19 cellular contexts compared by ENCODE assay signal in genomic region chr19:2587001-2587719, GRCh38.
DNase-seq lines count a peak whose midpoint lies in the region; ATAC-seq, FAIRE-seq and TF ChIP-seq lines count a peak whose summit lies in the region.
"Had no signal": no experiment of that assay in that cellular context is flagged by ENCODE, and none has a peak within 500 bp of the region (broad histone marks: within the 10 kb centered on the region; RNA-seq: fewer than 3 reads in every experiment).

No MANE protein-coding gene starts in this region.

- no peak for ATAC-seq in activated CD4-positive, alpha-beta T cell treated with anti-CD3 and anti-CD28 coated beads for 36 hours
- ATAC-seq in heart right ventricle (peak in 1 of 8 donors; percentile 39), pancreas (peak in 1 of 4 donors; percentile 5)

- H3K27me3 Mint-ChIP-seq in activated CD4-positive, alpha-beta T cell treated with anti-CD3 and anti-CD28 coated beads for 36 hours: peaks cover 4% of the 10 kb centered on the region
- H3K27me3 Mint-ChIP-seq in CD4-positive, alpha-beta memory T cell: peaks cover 1 to 8% of the 10 kb centered on the region in 2 donors

- no peaks in the 10 kb centered on the region for H3K4me1 Mint-ChIP-seq in activated CD4-positive, alpha-beta T cell treated with anti-CD3 and anti-CD28 coated beads for 36 hours
- no peaks in the 10 kb centered on the region for H3K4me1 Mint-ChIP-seq in CD4-positive, alpha-beta memory T cell
- H3K4me1 Mint-ChIP-seq: activated CD4-positive, alpha-beta memory T cell treated with anti-CD3 and anti-CD28 coated beads, Interleukin-2, amount 10 ng/mL, durations not matched to agents 7 days and 5 days had no signal

- no peak for FAIRE-seq in pancreas (lab: Jason Lieb, UNC)

- H3K9me3 ChIP-seq in heart right ventricle: peaks cover 0 to 17% (median 6%) of the 10 kb centered on the region in 11 donors
- H3K9me3 ChIP-seq in pancreas: no peaks in the 10 kb centered on the region
- peaks cover 0 to 8% of the 10 kb centered on the region in 2 donors for H3K9me3 ChIP-seq in uterus
- H3K9me3 ChIP-seq in CD4-positive, alpha-beta memory T cell (ENCODE audit: control insufficient read depth in 1 of 2, low read length in 2 of 2): no peaks in the 10 kb centered on the region
- H3K9me3 ChIP-seq: colonic mucosa had no signal

- H3K27me3 ChIP-seq in heart right ventricle (no peaks in the 10 kb centered on the region), pancreas (no peaks in the 10 kb centered on the region), uterus (no peaks in the 10 kb centered on the region)
- no peaks in the 10 kb centered on the region for H3K27me3 ChIP-seq in CD4-positive, alpha-beta memory T cell (ENCODE audit: insufficient read depth, low read length)
- H3K27me3 ChIP-seq: colonic mucosa had no signal

- TF ChIP-seq CTCF in heart right ventricle (IDR thresholded peaks at IDR 0.05): no peak
- TF ChIP-seq CTCF in pancreas (IDR thresholded peaks at IDR 0.05): no peak
- TF ChIP-seq CTCF in uterus (IDR thresholded peaks at IDR 0.05): no peak

- intact Hi-C loops in activated CD4-positive, alpha-beta T cell treated with anti-CD3 and anti-CD28 coated beads for 36 hours (cut with DNase I, micrococcal nuclease): no loop called here
- intact Hi-C loops in heart right ventricle (cut with DNase I) (no loop called here), pancreas (cut with DNase I) (loop anchor here in 1 of 3 donors (10.0 kb wide), 1 partner anchor 112 kb away; the partner anchor contains the start of gene GADD45B), uterus (cut with DNase I; ENCODE audit: low total_unique reads) (no loop called here)
- intact Hi-C loops in CD4-positive, alpha-beta memory T cell (cut with micrococcal nuclease): no loop called here

- peak; percentile 1 for DNase-seq in activated CD4-positive, alpha-beta T cell treated with anti-CD3 and anti-CD28 coated beads for 1 hour
- DNase-seq in activated CD4-positive, alpha-beta T cell treated with anti-CD3 and anti-CD28 coated beads for 36 hours: no peak
- no peak for DNase-seq in heart right ventricle
- DNase-seq in pancreas: peak in 2 of 6 donors; percentile 48 to 60
- no peak for DNase-seq in uterus
- DNase-seq in stimulated activated CD4-positive, alpha-beta T cell treated with anti-CD3 and anti-CD28 coated beads, Interleukin-4, amount 100 ng/mL, for 24 hours: no peak
- no peak for DNase-seq in superior temporal gyrus (ENCODE audit: extremely low spot score)
- DNase-seq in CD4-positive, alpha-beta memory T cell: no peak
- DNase-seq: 8988T; activated CD4-positive, alpha-beta memory T cell treated with anti-CD3 and anti-CD28 coated beads, Interleukin-2, amount 10 ng/mL, durations not matched to agents 7 days and 5 days; activated naive CD4-positive, alpha-beta T cell treated with Interleukin-2 at 50 U/mL for 16 hours; colonic mucosa; DMS 273 treated with DMSO at 0.1 percent for 48 hours; NCI-H2081 treated with DMSO at 0.1 percent for 48 hours; stimulated activated CD4-positive, alpha-beta T cell treated with anti-CD3 and anti-CD28 coated beads, Interleukin-2, amount 100 ng/mL, for 48 hours had no signal

- H3K9me3 Mint-ChIP-seq in activated CD4-positive, alpha-beta T cell treated with anti-CD3 and anti-CD28 coated beads for 36 hours (ENCODE audit: low read depth): peaks cover 2% of the 10 kb centered on the region
- H3K9me3 Mint-ChIP-seq in CD4-positive, alpha-beta memory T cell: peaks cover 0 to 16% (median 4%) of the 10 kb centered on the region in 8 donors
- H3K9me3 Mint-ChIP-seq: activated CD4-positive, alpha-beta memory T cell treated with anti-CD3 and anti-CD28 coated beads, Interleukin-2, amount 10 ng/mL, durations not matched to agents 7 days and 5 days; stimulated activated naive CD8-positive, alpha-beta T cell treated with anti-CD3 and anti-CD28 coated beads, Interleukin-15, Interleukin-2, amounts not matched to agents 100 ng/mL and 50 ng/mL, for 24 hours had no signal

- no peak overlapping the region for H3K27ac Mint-ChIP-seq in activated CD4-positive, alpha-beta T cell treated with anti-CD3 and anti-CD28 coated beads for 36 hours
- peak overlapping the region in 1 of 7 donors; percentile 67 for H3K27ac Mint-ChIP-seq in CD4-positive, alpha-beta memory T cell
- H3K27ac Mint-ChIP-seq: activated CD4-positive, alpha-beta memory T cell treated with anti-CD3 and anti-CD28 coated beads, Interleukin-2, amount 10 ng/mL, durations not matched to agents 7 days and 5 days; stimulated activated naive CD8-positive, alpha-beta T cell treated with anti-CD3 and anti-CD28 coated beads, Interleukin-15, Interleukin-2, amounts not matched to agents 100 ng/mL and 50 ng/mL, for 24 hours; T-helper 1 cell treated with Interleukin-12 subunit alpha and Interleukin-12 subunit beta and Interleukin-4 antibody, amounts not matched to agents 30 μg/mL and 1 μg/mL, for 36 hours had no signal

- no peak for TF ChIP-seq POLR2A in uterus (IDR thresholded peaks at IDR 0.05)

- H3K36me3 ChIP-seq in heart right ventricle: no peaks in the 10 kb centered on the region
- H3K36me3 ChIP-seq in pancreas: no peaks in the 10 kb centered on the region
- no peaks in the 10 kb centered on the region for H3K36me3 ChIP-seq in uterus
- H3K36me3 ChIP-seq in CD4-positive, alpha-beta memory T cell (ENCODE audit: insufficient read depth, low read length): no peaks in the 10 kb centered on the region
- H3K36me3 ChIP-seq: colonic mucosa, HAP-1 had no signal

- H3K27ac ChIP-seq in heart right ventricle (peak overlapping the region; percentile 27 to 71 (median 63)), pancreas (peak overlapping the region; percentile 73 to 86 (median 84)), uterus (peak overlapping the region; percentile 56 to 67)
- H3K27ac ChIP-seq in CD4-positive, alpha-beta memory T cell (ENCODE audit: low read depth, low read length): no peak overlapping the region
- H3K27ac ChIP-seq: colonic mucosa, KMS-11 had no signal

- no peak overlapping the region for H3K4me3 Mint-ChIP-seq in activated CD4-positive, alpha-beta T cell treated with anti-CD3 and anti-CD28 coated beads for 36 hours
- peak overlapping the region in 1 of 8 donors; percentile 12 for H3K4me3 Mint-ChIP-seq in CD4-positive, alpha-beta memory T cell
- H3K4me3 Mint-ChIP-seq: activated CD4-positive, alpha-beta memory T cell treated with anti-CD3 and anti-CD28 coated beads, Interleukin-2, amount 10 ng/mL, durations not matched to agents 7 days and 5 days; stimulated activated naive CD8-positive, alpha-beta T cell treated with anti-CD3 and anti-CD28 coated beads, Interleukin-15, Interleukin-2, amounts not matched to agents 100 ng/mL and 50 ng/mL, for 24 hours; T-helper 1 cell treated with Interleukin-12 subunit alpha and Interleukin-12 subunit beta and Interleukin-4 antibody, amounts not matched to agents 30 μg/mL and 1 μg/mL, for 36 hours had no signal

- H3K4me1 ChIP-seq in heart right ventricle (peaks cover 0 to 20% (median 16%) of the 10 kb centered on the region in 9 donors), pancreas (peaks cover 12 to 32% (median 19%) of the 10 kb centered on the region in 3 donors), uterus (peaks cover 0 to 5% of the 10 kb centered on the region in 2 donors)
- H3K4me1 ChIP-seq in CD4-positive, alpha-beta memory T cell (ENCODE audit: insufficient read depth, low read length): no peaks in the 10 kb centered on the region
- H3K4me1 ChIP-seq: HAP-1 had no signal

- 74 to 77% methylated on average over 32 of the region's 32 CpGs for WGBS in heart right ventricle, 2 donors
- 88 to 92% methylated on average over 32 of the region's 32 CpGs for WGBS in pancreas, 2 donors

- H3K36me3 Mint-ChIP-seq in activated CD4-positive, alpha-beta T cell treated with anti-CD3 and anti-CD28 coated beads for 36 hours (ENCODE audit: low read depth): no peaks in the 10 kb centered on the region
- H3K36me3 Mint-ChIP-seq in CD4-positive, alpha-beta memory T cell: no peaks in the 10 kb centered on the region

- H3K4me3 ChIP-seq in heart right ventricle: no peak overlapping the region
- no peak overlapping the region for H3K4me3 ChIP-seq in pancreas
- no peak overlapping the region for H3K4me3 ChIP-seq in uterus
- no peak overlapping the region for H3K4me3 ChIP-seq in CD4-positive, alpha-beta memory T cell (ENCODE audit: low read length in 2 of 2)
- H3K4me3 ChIP-seq: colonic mucosa, HAP-1 had no signal

- POLR2A ChIA-PET in activated CD4-positive, alpha-beta T cell treated with anti-CD3 and anti-CD28 coated beads for 36 hours (lab: Charles Lee): interaction anchor here (0.7 to 0.9 kb wide), 2 partner anchors 31 to 681 kb away, joined by 3 to 4 read pairs; no protein-coding TSS in a partner anchor
- POLR2A ChIA-PET in CD4-positive, alpha-beta memory T cell (lab: Charles Lee; ENCODE audit: partially characterized antibody): no interaction called here

- CTCF ChIA-PET in activated CD4-positive, alpha-beta T cell treated with anti-CD3 and anti-CD28 coated beads for 36 hours (lab: Charles Lee): interaction anchor here (0.8 to 1.1 kb wide), 2 partner anchors 80 to 144 kb away, joined by 3 read pairs; no protein-coding TSS in a partner anchor
- CTCF ChIA-PET in CD4-positive, alpha-beta memory T cell (lab: Charles Lee; ENCODE audit: partially characterized antibody): interaction anchor here (0.9 to 1.5 kb wide), 3 partner anchors 9 to 27 kb away, joined by 3 to 4 read pairs (median 3); no protein-coding TSS in a partner anchor
